Comparison of ENCODE assay signal across 8 cellular contexts in the genomic region with DNA sequence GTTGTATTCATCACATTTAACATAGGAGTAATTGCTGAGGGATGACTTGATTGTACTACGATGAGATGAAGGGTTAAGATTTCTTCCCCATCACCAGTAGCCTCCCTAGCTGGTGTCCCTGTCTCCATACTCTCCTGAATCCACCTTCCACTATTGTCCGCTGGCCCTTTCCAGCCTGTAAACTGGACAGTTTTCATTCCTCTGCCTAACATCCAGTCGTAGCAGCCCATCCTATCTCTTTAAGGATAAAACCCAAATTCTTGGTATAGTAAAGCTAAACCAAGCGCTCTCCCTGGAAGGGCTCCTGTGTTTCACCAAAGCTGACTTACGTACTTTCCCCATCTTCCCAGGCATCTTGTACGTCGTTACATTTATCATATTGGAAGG. TPM values are rescaled to one million over a fixed set of nuclear protein-coding genes. Genes with fewer than 3 reads are reported as not detected.
DNase-seq lines count a peak whose midpoint lies in the region; ATAC-seq and TF ChIP-seq lines count a peak whose summit lies in the region.

No MANE protein-coding gene starts in this region.

- WGBS in hepatocyte (ENCODE audit: low lambda C conversion rate, missing lambda C conversion rate), result 2% methylated on average over 7 of the region's 7 CpGs

- no peak for TF ChIP-seq CTCF in hepatocyte (IDR thresholded peaks at IDR 0.05; ENCODE audit: poor library complexity)

- intact Hi-C loops in activated CD4-positive, alpha-beta T cell treated with anti-CD3 and anti-CD28 coated beads for 36 hours (cut with DNase I, micrococcal nuclease), result loop anchor here (10.0 kb wide), 3 partner anchors 209 to 1729 kb away; a partner anchor contains a TSS

- no peak for ATAC-seq in activated CD4-positive, alpha-beta T cell treated with anti-CD3 and anti-CD28 coated beads for 36 hours
- ATAC-seq in activated naive CD4-positive, alpha-beta T cell treated with anti-CD3 and anti-CD28 coated beads, Interleukin-2, amount 50 U/mL, for 72 hours, result no peak
- no peak for ATAC-seq in HG03135 (IDR thresholded peaks at IDR 0.05; ENCODE audit: unreplicated experiment)

- H3K9me2 ChIP-seq in hepatocyte (replicated peaks; ENCODE audit: insufficient read depth), result no peaks in the 10 kb centered on the region

- H3K4me2 ChIP-seq in hepatocyte, result peak overlapping the region; percentile 82

- H4K20me1 ChIP-seq in hepatocyte (ENCODE audit: insufficient read depth, poor library complexity, severe bottlenecking), result peaks cover 3% of the 10 kb centered on the region

- peak overlapping the region; percentile 88 for H3K27ac Mint-ChIP-seq in activated CD4-positive, alpha-beta T cell treated with anti-CD3 and anti-CD28 coated beads for 36 hours
- peak overlapping the region; percentile 73 to 93 for H3K27ac Mint-ChIP-seq in activated naive CD4-positive, alpha-beta T cell treated with anti-CD3 and anti-CD28 coated beads, Interleukin-2, amount 50 U/mL, for 72 hours

- H3K9me3 Mint-ChIP-seq in activated CD4-positive, alpha-beta T cell treated with anti-CD3 and anti-CD28 coated beads for 36 hours (ENCODE audit: low read depth), result no peaks in the 10 kb centered on the region
- peaks cover 3 to 4% of the 10 kb centered on the region in 2 donors for H3K9me3 Mint-ChIP-seq in activated naive CD4-positive, alpha-beta T cell treated with anti-CD3 and anti-CD28 coated beads, Interleukin-2, amount 50 U/mL, for 72 hours

- H3K79me2 ChIP-seq in hepatocyte, result peaks cover 53% of the 10 kb centered on the region

- peaks cover 50% of the 10 kb centered on the region for H3K36me3 Mint-ChIP-seq in activated CD4-positive, alpha-beta T cell treated with anti-CD3 and anti-CD28 coated beads for 36 hours (ENCODE audit: low read depth)
- H3K36me3 Mint-ChIP-seq in activated naive CD4-positive, alpha-beta T cell treated with anti-CD3 and anti-CD28 coated beads, Interleukin-2, amount 50 U/mL, for 72 hours, result peaks cover 18 to 30% of the 10 kb centered on the region in 2 donors

- peaks cover 46% of the 10 kb centered on the region for H3K4me1 Mint-ChIP-seq in activated CD4-positive, alpha-beta T cell treated with anti-CD3 and anti-CD28 coated beads for 36 hours

- H3K4me3 Mint-ChIP-seq in activated CD4-positive, alpha-beta T cell treated with anti-CD3 and anti-CD28 coated beads for 36 hours, result peak overlapping the region; percentile 80

- peak overlapping the region; percentile 52 for H3K4me3 ChIP-seq in hepatocyte

- H3K4me1 ChIP-seq in hepatocyte (ENCODE audit: insufficient read depth), result peaks cover 11% of the 10 kb centered on the region

- CTCF ChIA-PET in activated CD4-positive, alpha-beta T cell treated with anti-CD3 and anti-CD28 coated beads for 36 hours (lab: Charles Lee), result interaction anchor here (0.9 to 3.6 kb wide), 8 partner anchors 12 to 206 kb away, joined by 4 to 29 read pairs (median 10); a partner anchor contains a TSS

- DNase-seq in activated CD4-positive, alpha-beta T cell treated with anti-CD3 and anti-CD28 coated beads for 36 hours, result no peak
- DNase-seq in activated CD4-positive, alpha-beta T cell treated with anti-CD3 and anti-CD28 coated beads, Interleukin-2, amount 50 U/mL, for 4 hours, result no peak
- DNase-seq in M059J (ENCODE audit: low read depth) (peak; percentile 68), hepatocyte (ENCODE audit: low spot score) (peak; percentile 30), retina (peak; percentile 68), inferior parietal cortex (ENCODE audit: extremely low spot score) (no peak)
- DNase-seq in activated naive CD4-positive, alpha-beta T cell treated with anti-CD3 and anti-CD28 coated beads, Interleukin-2, amount 50 U/mL, for 72 hours (ENCODE audit: low spot score in 2 of 2), result no peak

- H3K27me3 Mint-ChIP-seq in activated CD4-positive, alpha-beta T cell treated with anti-CD3 and anti-CD28 coated beads for 36 hours, result no peaks in the 10 kb centered on the region

- H3K27me3 ChIP-seq in hepatocyte, result no peaks in the 10 kb centered on the region

- H3K27ac ChIP-seq in hepatocyte, result peak overlapping the region; percentile 99

- no peaks in the 10 kb centered on the region for H3K36me3 ChIP-seq in hepatocyte (replicated peaks; ENCODE audit: insufficient read depth, low read depth)

- H3K9me3 ChIP-seq in hepatocyte (ENCODE audit: low read depth), result no peaks in the 10 kb centered on the region

- H2AFZ ChIP-seq in hepatocyte, result peak overlapping the region; percentile 39

- POLR2A ChIA-PET in activated CD4-positive, alpha-beta T cell treated with anti-CD3 and anti-CD28 coated beads for 36 hours (lab: Charles Lee), result interaction anchor here (0.6 to 4.5 kb wide), 6 partner anchors 8 to 1273 kb away, joined by 3 to 74 read pairs (median 5); a partner anchor contains a TSS

RNA-seq across cellular contexts. Expression of a gene that starts 0.7 kb away (rescaled TPM):
- 10 to 100 TPM; 32.0 to 33.2 TPM for total RNA-seq in activated CD4-positive, alpha-beta T cell treated with anti-CD3 and anti-CD28 coated beads for 36 hours
- total RNA-seq in M059J (2014; rRNA removed; shearing (Covaris generic)), result 20.3 and 30.0 TPM in 2 replicates
- 10 to 100 TPM; 23.5 to 28.1 TPM for total RNA-seq in activated naive CD4-positive, alpha-beta T cell treated with anti-CD3 and anti-CD28 coated beads, Interleukin-2, amount 50 U/mL, for 72 hours
- total RNA-seq in hepatocyte, result 24.3 and 32.0 TPM in 2 replicates
- polyA plus RNA-seq in hepatocyte, result 56.5 and 61.9 TPM in 2 replicates

RNA-seq across cellular contexts. Expression of a gene that starts 28.2 kb away (rescaled TPM):
- total RNA-seq in activated CD4-positive, alpha-beta T cell treated with anti-CD3 and anti-CD28 coated beads for 36 hours, result 100 to 1,000 TPM; 521 to 532 TPM
- total RNA-seq in M059J (2014; rRNA removed; shearing (Covaris generic)), result 246 and 357 TPM in 2 replicates
- 100 to 1,000 TPM; 304 to 406 TPM for total RNA-seq in activated naive CD4-positive, alpha-beta T cell treated with anti-CD3 and anti-CD28 coated beads, Interleukin-2, amount 50 U/mL, for 72 hours
- 316 and 321 TPM in 2 replicates for total RNA-seq in hepatocyte
- 293 and 298 TPM in 2 replicates for polyA plus RNA-seq in hepatocyte

Comparison
In these comparisons a context has a peak if more than half of its experiments do, and no peak if none do; other contexts are left out.
1. DNase-seq: peak in M059J (single experiment), hepatocyte (single experiment) and retina (single experiment); none in activated CD4-positive, alpha-beta T cell treated with anti-CD3 and anti-CD28 coated beads for 36 hours (single experiment), activated CD4-positive, alpha-beta T cell treated with anti-CD3 and anti-CD28 coated beads, Interleukin-2, amount 50 U/mL, for 4 hours (0 of 2), activated naive CD4-positive, alpha-beta T cell treated with anti-CD3 and anti-CD28 coated beads, Interleukin-2, amount 50 U/mL, for 72 hours (0 of 2) and inferior parietal cortex (single experiment).